10 cellular contexts compared by ENCODE assay signal in genomic region chr16:27516360-27516759, GRCh38.
"Had no signal": no experiment of that assay in that cellular context is flagged by ENCODE, and none has a peak within 500 bp of the region (broad histone marks: within the 10 kb centered on the region; RNA-seq: fewer than 3 reads in every experiment).

No MANE protein-coding gene starts in this region.

- H3K36me3 ChIP-seq: ovary had no signal

- H3K4me1 ChIP-seq: foreskin keratinocyte, testis, upper lobe of right lung had no signal

- H3K27ac ChIP-seq: ascending aorta, foreskin keratinocyte, lower lobe of right lung, ovary, testis, upper lobe of right lung, VCaP had no signal

- H3K27me3 ChIP-seq: ascending aorta, foreskin keratinocyte, ovary, testis, upper lobe of right lung had no signal

- DNase-seq: activated CD4-positive, alpha-beta T cell treated with anti-CD3 and anti-CD28 coated beads for 1 hour; activated gamma-delta T cell; foreskin keratinocyte; lower lobe of right lung; ovary; retina; upper lobe of right lung had no signal

- H3K4me3 ChIP-seq: ascending aorta, lower lobe of right lung, ovary, testis, upper lobe of right lung had no signal

- H3K9me3 ChIP-seq: ascending aorta, lower lobe of right lung, ovary, testis, upper lobe of right lung had no signal
